1 cellular context compared by ENCODE assay signal in the genomic region with DNA sequence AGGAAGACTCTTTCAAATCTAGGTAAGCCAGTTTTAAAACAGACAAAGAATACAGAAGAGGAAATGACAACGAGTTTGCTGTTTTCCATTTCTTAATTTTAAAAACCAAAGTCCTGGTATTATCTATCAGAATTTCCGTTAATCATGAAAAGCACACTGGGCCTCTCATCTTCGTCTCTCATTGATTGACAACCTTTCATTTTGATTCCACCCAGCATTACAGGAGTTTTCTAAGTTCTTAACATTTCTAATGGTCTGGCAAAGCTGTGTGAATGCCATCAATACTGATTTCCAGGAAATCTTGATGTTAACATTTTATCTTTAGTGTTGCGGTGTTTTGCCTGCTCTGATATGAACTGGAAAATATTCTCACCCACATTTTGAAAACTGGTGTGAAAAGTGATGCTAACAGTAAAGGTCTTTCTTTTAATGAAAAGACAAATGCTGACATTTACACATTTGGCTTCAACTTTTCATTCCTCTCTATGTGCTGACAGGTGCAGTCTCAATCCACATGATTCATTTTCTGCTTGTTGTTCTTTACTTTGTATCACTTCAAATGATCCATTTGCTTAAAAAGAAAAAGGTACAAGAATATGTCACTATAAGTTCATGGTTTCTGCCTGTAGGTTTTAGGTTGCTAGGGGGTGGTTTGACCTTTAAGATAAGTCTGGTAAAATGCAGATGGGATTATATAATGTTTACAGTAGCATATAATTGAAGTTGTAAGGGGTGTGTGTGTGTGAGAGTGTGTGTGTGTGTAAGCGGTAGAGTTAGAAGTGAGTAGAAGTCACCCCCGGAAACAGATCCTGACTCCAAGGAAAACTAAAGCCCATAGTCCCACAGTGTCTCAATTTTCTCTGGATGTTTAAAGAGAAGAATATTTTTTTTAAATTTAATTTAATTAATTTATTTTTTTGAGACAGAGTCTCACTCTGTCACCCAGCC.
TF ChIP-seq lines count a peak whose summit lies in the region.

No MANE protein-coding gene starts in this region.

TF ChIP-seq in HEK293T, 16 proteins besides CTCF, POLR2A, EP300 and RAD21:
- TF ChIP-seq FOXA1 (IDR thresholded peaks at IDR 0.05) (no peak), TARDBP (IDR thresholded peaks at IDR 0.05) (no peak), SP1 (IDR thresholded peaks at IDR 0.05) (no peak), FOXK2 (IDR thresholded peaks at IDR 0.05) (no peak), CTBP1 (IDR thresholded peaks at IDR 0.05; ENCODE audit: borderline replicate concordance) (no peak), ELF4 (IDR thresholded peaks at IDR 0.05) (no peak), LEF1 (IDR thresholded peaks at IDR 0.05; ENCODE audit: borderline replicate concordance) (no peak), BHLHE40 (IDR thresholded peaks at IDR 0.05; ENCODE audit: borderline replicate concordance) (no peak)
TF ChIP-seq in HEK293T: peak in this region for 0.
